Comparison of ENCODE assay signal across 1 cellular context in the genomic region with DNA sequence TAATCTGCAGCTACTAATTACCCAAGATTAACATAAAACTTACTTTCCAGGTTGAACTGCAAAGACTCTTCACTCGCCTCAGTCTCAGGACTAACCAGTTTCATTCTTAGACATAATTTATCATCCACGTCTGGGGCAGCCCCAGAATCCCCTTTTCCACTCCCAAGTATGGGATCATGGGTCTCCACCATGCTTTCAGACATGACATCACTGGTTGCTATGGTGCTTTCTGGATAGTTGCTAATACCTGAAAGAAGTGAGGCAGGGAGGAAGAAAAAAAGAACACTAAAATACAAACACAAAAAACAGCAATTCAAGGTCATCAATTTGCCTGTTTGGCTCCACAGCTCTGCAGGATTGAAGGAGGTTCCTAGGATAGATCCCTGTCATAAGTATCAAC.
TF ChIP-seq lines count a peak whose summit lies in the region.

No MANE protein-coding gene starts in this region.

TF ChIP-seq in GM12878, 131 proteins besides CTCF, POLR2A, EP300 and RAD21:
- TF ChIP-seq JUNB (IDR thresholded peaks at IDR 0.05) (no peak), TAF1 (IDR thresholded peaks at IDR 0.05; ENCODE audit: borderline replicate concordance, low read depth, low read length) (no peak), BACH1 (IDR thresholded peaks at IDR 0.05; ENCODE audit: borderline replicate concordance) (no peak), ZSCAN29 (IDR thresholded peaks at IDR 0.05) (no peak), GABPA (IDR thresholded peaks at IDR 0.05; ENCODE audit: low read depth) (no peak), RFX5 (IDR thresholded peaks at IDR 0.05; ENCODE audit: low read depth, low read length) (peak; percentile 61; the same call in 1 of the 2 replicates)
